In genomic region chr5:145500712-145501111, GRCh38 we compare ENCODE assay signal across 21 cellular contexts.
DNase-seq lines count a peak whose midpoint lies in the region; ATAC-seq and TF ChIP-seq lines count a peak whose summit lies in the region.
"Had no signal": no experiment of that assay in that cellular context is flagged by ENCODE, and none has a peak within 500 bp of the region (broad histone marks: within the 10 kb centered on the region; RNA-seq: fewer than 3 reads in every experiment).

No MANE protein-coding gene starts in this region.

- DNase-seq in left colon = peak; percentile 28 to 64
- no peak for DNase-seq in psoas muscle
- DNase-seq in PC-3 = no peak
- no peak for DNase-seq in activated CD4-positive, alpha-beta T cell treated with anti-CD3 and anti-CD28 coated beads for 48 hours
- no peak for DNase-seq in GM13976 (ENCODE audit: low spot score)
- no peak for DNase-seq in germinal center (ENCODE audit: low spot score)
- DNase-seq: ACHN; DMS 273 treated with DMSO at 0.1 percent for 48 hours; DND-41; HCEC 1CT; KBM-7; NCI-H187; NCI-H2107; NCI-H510A; NCI-H748 treated with DMSO at 0.1 percent for 48 hours; NK-92 treated with Interleukin-12 subunit alpha and Interleukin-12 subunit beta, amount 100 ng/mL, for 24 hours; SIG-M5 had no signal

- CTCF ChIA-PET in PC-3 (lab: Charles Lee) = no interaction called here

- no peaks in the 10 kb centered on the region for H3K9me3 ChIP-seq in psoas muscle
- no peaks in the 10 kb centered on the region for H3K9me3 ChIP-seq in PC-3 (ENCODE audit: low read length)

- H3K4me2 ChIP-seq in PC-3 (ENCODE audit: low read length) = no peak overlapping the region
- H3K4me2 ChIP-seq: GM23338 had no signal

- 31 to 34% (median 32%) methylated on average over 4 of the region's 4 CpGs for WGBS in psoas muscle, 3 donors

- POLR2A ChIA-PET in PC-3 (lab: Charles Lee; ENCODE audit: unreplicated experiment) = no interaction called here

- TF ChIP-seq CTCF in psoas muscle (IDR thresholded peaks at IDR 0.05) (no peak), PC-3 (conservative IDR thresholded peaks at IDR 0.05; ENCODE audit: low read depth, low read length) (no peak), GM13976 (IDR thresholded peaks at IDR 0.05; ENCODE audit: borderline replicate concordance, control extremely low read depth, extremely low read depth, insufficient read depth, missing control alignments) (no peak)

- intact Hi-C loops in left colon (cut with DNase I, micrococcal nuclease) = no loop called here
- intact Hi-C loops in psoas muscle (cut with DNase I) = no loop called here
- intact Hi-C loops in PC-3 (cut with micrococcal nuclease) = no loop called here

- H3K79me2 ChIP-seq in PC-3 (ENCODE audit: low read length) = no peaks in the 10 kb centered on the region

- H4K20me1 ChIP-seq in PC-3 (ENCODE audit: low read length) = no peaks in the 10 kb centered on the region

- H3K4me1 ChIP-seq in psoas muscle = no peaks in the 10 kb centered on the region
- peaks cover 6% of the 10 kb centered on the region; the same call in 1 of the 2 replicates for H3K4me1 ChIP-seq in PC-3 (ENCODE audit: insufficient read depth, low read length)

- no peaks in the 10 kb centered on the region for H3F3A ChIP-seq in PC-3 (ENCODE audit: low read length, unreplicated experiment)

- H3K36me3 ChIP-seq in psoas muscle (ENCODE audit: insufficient read depth in 1 of 2, low read depth in 1 of 2) = no peaks in the 10 kb centered on the region
- no peaks in the 10 kb centered on the region for H3K36me3 ChIP-seq in PC-3 (ENCODE audit: low read depth, low read length)

- H3K9ac ChIP-seq in PC-3 (ENCODE audit: low read length) = no peak overlapping the region

- H3K27ac ChIP-seq in psoas muscle (no peak overlapping the region), PC-3 (ENCODE audit: low read length) (no peak overlapping the region)
- H3K27ac ChIP-seq: C4-2B had no signal

- no TSS peak for BruUV-seq in PC-3 (replicated peaks; lab: Mats Ljungman, UMichigan)

- no peak overlapping the region for H2AFZ ChIP-seq in PC-3 (ENCODE audit: low read length)
- H2AFZ ChIP-seq: GM23338 had no signal

- in situ Hi-C loops in GM13976 (cut with MboI; ENCODE audit: low sequenced_read_pairs, unreplicated experiment) = no loop called here

- TF ChIP-seq EP300 in Ishikawa (IDR thresholded peaks at IDR 0.05; ENCODE audit: borderline replicate concordance) = no peak; the same call in 1 of the 2 replicates

- H3K9me2 ChIP-seq in PC-3 (replicated peaks; ENCODE audit: low read length) = no peaks in the 10 kb centered on the region

- TF ChIP-seq RAD21 in Ishikawa (IDR thresholded peaks at IDR 0.05; ENCODE audit: low read depth) = no peak

- ATAC-seq in left colon (peak; percentile 99), psoas muscle (peak; percentile 64 to 99 (median 92)), PC-3 (no peak)
- ATAC-seq: GM23338, SK-N-SH treated with all-trans-retinoic acid at 6 μM for 48 hours had no signal

- H3K4me3 ChIP-seq in psoas muscle (no peak overlapping the region), PC-3 (ENCODE audit: low read length) (no peak overlapping the region)
- H3K4me3 ChIP-seq: GM23338 had no signal

- no peaks in the 10 kb centered on the region for H3K27me3 ChIP-seq in psoas muscle (ENCODE audit: insufficient read depth in 3 of 3, low read length in 2 of 3)
- H3K27me3 ChIP-seq in PC-3 (ENCODE audit: low read length) = no peaks in the 10 kb centered on the region

TF ChIP-seq in Ishikawa, 13 proteins besides CTCF, POLR2A, EP300 and RAD21:
- TF ChIP-seq CREB1 (IDR thresholded peaks at IDR 0.05; ENCODE audit: low read depth) (no peak), CEBPB (IDR thresholded peaks at IDR 0.05) (no peak), TEAD4 (IDR thresholded peaks at IDR 0.05) (peak; percentile 24; the same call in 1 of the 2 replicates), EGR1 (IDR thresholded peaks at IDR 0.05) (no peak), YY1 (IDR thresholded peaks at IDR 0.05; ENCODE audit: low read depth) (no peak), TCF12 (IDR thresholded peaks at IDR 0.05; ENCODE audit: low read depth) (no peak)
- TF ChIP-seq, protein P1, sequence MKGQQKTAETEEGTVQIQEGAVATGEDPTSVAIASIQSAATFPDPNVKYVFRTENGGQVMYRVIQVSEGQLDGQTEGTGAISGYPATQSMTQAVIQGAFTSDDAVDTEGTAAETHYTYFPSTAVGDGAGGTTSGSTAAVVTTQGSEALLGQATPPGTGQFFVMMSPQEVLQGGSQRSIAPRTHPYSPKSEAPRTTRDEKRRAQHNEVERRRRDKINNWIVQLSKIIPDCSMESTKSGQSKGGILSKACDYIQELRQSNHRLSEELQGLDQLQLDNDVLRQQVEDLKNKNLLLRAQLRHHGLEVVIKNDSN (IDR thresholded peaks at IDR 0.05) = peak; percentile 50

Comparison
In these comparisons a context has a peak if more than half of its experiments do, and no peak if none do; other contexts are left out.
1. DNase-seq: peak in left colon (2 of 2); none in psoas muscle (0 of 2), PC-3 (single experiment), activated CD4-positive, alpha-beta T cell treated with anti-CD3 and anti-CD28 coated beads for 48 hours (single experiment), GM13976 (single experiment) and germinal center (single experiment).